Comparison of ENCODE assay signal across 1 cellular context in the genomic region with DNA sequence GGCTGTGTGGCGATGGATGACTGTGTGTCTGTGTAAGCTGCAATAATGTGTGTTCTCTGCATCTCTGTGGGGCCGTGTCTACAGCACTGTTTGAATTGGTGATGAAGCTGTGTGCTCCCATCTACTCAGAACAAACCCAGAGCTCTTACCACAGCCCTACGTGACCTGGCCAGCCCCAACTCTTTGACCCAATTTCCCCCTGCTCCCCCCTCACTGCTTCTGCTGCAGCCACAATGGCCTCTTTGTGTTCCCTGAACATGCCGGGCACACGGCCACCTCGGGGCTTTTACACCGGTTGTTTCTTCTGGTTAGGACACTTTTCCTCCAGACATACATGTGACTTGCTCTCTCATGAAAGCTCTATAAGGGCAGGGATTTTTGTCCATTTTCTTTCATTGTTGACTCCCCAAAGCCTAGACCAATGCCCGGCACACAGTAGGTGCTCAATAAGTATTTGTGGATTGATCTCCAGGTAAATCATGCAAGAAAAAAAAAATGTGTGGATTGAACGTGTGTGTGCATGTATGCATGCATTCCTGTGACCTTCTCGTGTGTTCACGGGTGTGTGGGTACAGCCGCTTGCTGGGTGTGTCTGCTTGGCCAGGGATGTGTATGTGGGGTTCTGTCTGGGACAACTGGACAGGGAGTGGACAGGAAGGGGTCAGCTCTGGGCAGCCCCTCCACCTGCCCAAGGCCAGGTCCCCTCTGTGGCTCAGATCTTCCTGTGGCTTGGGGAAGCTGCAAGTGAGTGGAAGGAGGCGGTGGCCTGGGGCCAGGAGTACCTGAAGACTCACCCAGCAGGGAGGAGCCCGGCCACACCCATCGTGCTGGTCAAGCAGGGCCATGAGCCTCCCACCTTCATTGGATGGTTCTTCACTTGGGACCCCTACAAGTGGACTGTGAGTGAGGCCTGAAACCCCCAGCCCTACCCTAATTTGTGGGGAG.
A peak's percentile ranks its signal among the peaks of the same experiment; 100 is the strongest.
TF ChIP-seq lines count a peak whose summit lies in the region.

No MANE protein-coding gene starts in this region.

TF ChIP-seq in HepG2, 621 proteins besides CTCF, POLR2A, EP300 and RAD21 (continued from another document and continues in another):
- TF ChIP-seq IRF9 (CRISPR knock-in tag; IDR thresholded peaks at IDR 0.05; ENCODE audit: borderline replicate concordance) (no peak), AHR (CRISPR knock-in tag; IDR thresholded peaks at IDR 0.05) (no peak), TARDBP (CRISPR knock-in tag; IDR thresholded peaks at IDR 0.05) (peak; percentile 81; the same call in 1 of the 2 replicates), ZMAT3 (CRISPR knock-in tag; conservative IDR thresholded peaks at IDR 0.05) (no peak), ETV5 (CRISPR knock-in tag; IDR thresholded peaks at IDR 0.05; ENCODE audit: borderline replicate concordance) (peak; percentile 38; the same call in 1 of the 2 replicates), TCF7L2 (IDR thresholded peaks at IDR 0.05; ENCODE audit: low read depth, low read length) (no peak), SOX13 (IDR thresholded peaks at IDR 0.05) (no peak), SOX13 (CRISPR knock-in tag; conservative IDR thresholded peaks at IDR 0.05 in 1 of 2, IDR thresholded peaks at IDR 0.05 in 1 of 2) (peak in 1 of 2 experiments; percentile 29; a peak in 1 of 4 replicates), ZNF30 (CRISPR knock-in tag; IDR thresholded peaks at IDR 0.05) (no peak), TBL1XR1 (IDR thresholded peaks at IDR 0.05; ENCODE audit: borderline replicate concordance, low read length, partially characterized antibody) (peak; percentile 57), SNAPC4 (CRISPR knock-in tag; IDR thresholded peaks at IDR 0.05) (no peak), ZNF629 (CRISPR knock-in tag; conservative IDR thresholded peaks at IDR 0.05) (no peak), MTF1 (CRISPR knock-in tag; IDR thresholded peaks at IDR 0.05) (no peak), DBP (CRISPR knock-in tag; IDR thresholded peaks at IDR 0.05; ENCODE audit: not compliant biosample characterization) (no peak), ZC3H4 (CRISPR knock-in tag; IDR thresholded peaks at IDR 0.05; ENCODE audit: borderline replicate concordance) (no peak), SCMH1 (CRISPR knock-in tag; IDR thresholded peaks at IDR 0.05; ENCODE audit: borderline replicate concordance) (no peak), KLF13 (CRISPR knock-in tag; IDR thresholded peaks at IDR 0.05) (no peak), ZNF7 (CRISPR knock-in tag; IDR thresholded peaks at IDR 0.05) (no peak), ZNF263 (CRISPR knock-in tag; IDR thresholded peaks at IDR 0.05) (peak; percentile 75), ISL2 (CRISPR knock-in tag; IDR thresholded peaks at IDR 0.05) (peak; percentile 60; the same call in 1 of the 2 replicates), ZNF543 (CRISPR knock-in tag; IDR thresholded peaks at IDR 0.05) (peak; percentile 26; the same call in 1 of the 2 replicates), ZNF280B (CRISPR knock-in tag; IDR thresholded peaks at IDR 0.05; ENCODE audit: borderline replicate concordance) (no peak; the same call in 1 of the 2 replicates), ZFP91 (CRISPR knock-in tag; IDR thresholded peaks at IDR 0.05; ENCODE audit: borderline replicate concordance) (peak; percentile 32; the same call in 1 of the 2 replicates), ZNF792 (CRISPR knock-in tag; IDR thresholded peaks at IDR 0.05) (no peak), KAT7 (CRISPR knock-in tag; IDR thresholded peaks at IDR 0.05; ENCODE audit: borderline replicate concordance) (0 out of 2 replicates have a peak, but pooled peaks have one; percentile 51), SKI (IDR thresholded peaks at IDR 0.05; ENCODE audit: partially characterized antibody) (peak; percentile 91)
- TF ChIP-seq, protein P1, sequence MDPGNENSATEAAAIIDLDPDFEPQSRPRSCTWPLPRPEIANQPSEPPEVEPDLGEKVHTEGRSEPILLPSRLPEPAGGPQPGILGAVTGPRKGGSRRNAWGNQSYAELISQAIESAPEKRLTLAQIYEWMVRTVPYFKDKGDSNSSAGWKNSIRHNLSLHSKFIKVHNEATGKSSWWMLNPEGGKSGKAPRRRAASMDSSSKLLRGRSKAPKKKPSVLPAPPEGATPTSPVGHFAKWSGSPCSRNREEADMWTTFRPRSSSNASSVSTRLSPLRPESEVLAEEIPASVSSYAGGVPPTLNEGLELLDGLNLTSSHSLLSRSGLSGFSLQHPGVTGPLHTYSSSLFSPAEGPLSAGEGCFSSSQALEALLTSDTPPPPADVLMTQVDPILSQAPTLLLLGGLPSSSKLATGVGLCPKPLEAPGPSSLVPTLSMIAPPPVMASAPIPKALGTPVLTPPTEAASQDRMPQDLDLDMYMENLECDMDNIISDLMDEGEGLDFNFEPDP (CRISPR knock-in tag; conservative IDR thresholded peaks at IDR 0.05), result no peak
- TF ChIP-seq, protein P2, sequence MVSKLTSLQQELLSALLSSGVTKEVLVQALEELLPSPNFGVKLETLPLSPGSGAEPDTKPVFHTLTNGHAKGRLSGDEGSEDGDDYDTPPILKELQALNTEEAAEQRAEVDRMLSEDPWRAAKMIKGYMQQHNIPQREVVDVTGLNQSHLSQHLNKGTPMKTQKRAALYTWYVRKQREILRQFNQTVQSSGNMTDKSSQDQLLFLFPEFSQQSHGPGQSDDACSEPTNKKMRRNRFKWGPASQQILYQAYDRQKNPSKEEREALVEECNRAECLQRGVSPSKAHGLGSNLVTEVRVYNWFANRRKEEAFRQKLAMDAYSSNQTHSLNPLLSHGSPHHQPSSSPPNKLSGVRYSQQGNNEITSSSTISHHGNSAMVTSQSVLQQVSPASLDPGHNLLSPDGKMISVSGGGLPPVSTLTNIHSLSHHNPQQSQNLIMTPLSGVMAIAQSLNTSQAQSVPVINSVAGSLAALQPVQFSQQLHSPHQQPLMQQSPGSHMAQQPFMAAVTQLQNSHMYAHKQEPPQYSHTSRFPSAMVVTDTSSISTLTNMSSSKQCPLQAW (CRISPR knock-in tag; IDR thresholded peaks at IDR 0.05), result 0 out of 2 replicates have a peak, but pooled peaks have one; percentile 73
- TF ChIP-seq, protein P3, sequence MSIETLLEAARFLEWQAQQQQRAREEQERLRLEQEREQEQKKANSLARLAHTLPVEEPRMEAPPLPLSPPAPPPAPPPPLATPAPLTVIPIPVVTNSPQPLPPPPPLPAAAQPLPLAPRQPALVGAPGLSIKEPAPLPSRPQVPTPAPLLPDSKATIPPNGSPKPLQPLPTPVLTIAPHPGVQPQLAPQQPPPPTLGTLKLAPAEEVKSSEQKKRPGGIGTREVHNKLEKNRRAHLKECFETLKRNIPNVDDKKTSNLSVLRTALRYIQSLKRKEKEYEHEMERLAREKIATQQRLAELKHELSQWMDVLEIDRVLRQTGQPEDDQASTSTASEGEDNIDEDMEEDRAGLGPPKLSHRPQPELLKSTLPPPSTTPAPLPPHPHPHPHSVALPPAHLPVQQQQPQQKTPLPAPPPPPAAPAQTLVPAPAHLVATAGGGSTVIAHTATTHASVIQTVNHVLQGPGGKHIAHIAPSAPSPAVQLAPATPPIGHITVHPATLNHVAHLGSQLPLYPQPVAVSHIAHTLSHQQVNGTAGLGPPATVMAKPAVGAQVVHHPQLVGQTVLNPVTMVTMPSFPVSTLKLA (IDR thresholded peaks at IDR 0.05), result no peak
- TF ChIP-seq, protein P4, sequence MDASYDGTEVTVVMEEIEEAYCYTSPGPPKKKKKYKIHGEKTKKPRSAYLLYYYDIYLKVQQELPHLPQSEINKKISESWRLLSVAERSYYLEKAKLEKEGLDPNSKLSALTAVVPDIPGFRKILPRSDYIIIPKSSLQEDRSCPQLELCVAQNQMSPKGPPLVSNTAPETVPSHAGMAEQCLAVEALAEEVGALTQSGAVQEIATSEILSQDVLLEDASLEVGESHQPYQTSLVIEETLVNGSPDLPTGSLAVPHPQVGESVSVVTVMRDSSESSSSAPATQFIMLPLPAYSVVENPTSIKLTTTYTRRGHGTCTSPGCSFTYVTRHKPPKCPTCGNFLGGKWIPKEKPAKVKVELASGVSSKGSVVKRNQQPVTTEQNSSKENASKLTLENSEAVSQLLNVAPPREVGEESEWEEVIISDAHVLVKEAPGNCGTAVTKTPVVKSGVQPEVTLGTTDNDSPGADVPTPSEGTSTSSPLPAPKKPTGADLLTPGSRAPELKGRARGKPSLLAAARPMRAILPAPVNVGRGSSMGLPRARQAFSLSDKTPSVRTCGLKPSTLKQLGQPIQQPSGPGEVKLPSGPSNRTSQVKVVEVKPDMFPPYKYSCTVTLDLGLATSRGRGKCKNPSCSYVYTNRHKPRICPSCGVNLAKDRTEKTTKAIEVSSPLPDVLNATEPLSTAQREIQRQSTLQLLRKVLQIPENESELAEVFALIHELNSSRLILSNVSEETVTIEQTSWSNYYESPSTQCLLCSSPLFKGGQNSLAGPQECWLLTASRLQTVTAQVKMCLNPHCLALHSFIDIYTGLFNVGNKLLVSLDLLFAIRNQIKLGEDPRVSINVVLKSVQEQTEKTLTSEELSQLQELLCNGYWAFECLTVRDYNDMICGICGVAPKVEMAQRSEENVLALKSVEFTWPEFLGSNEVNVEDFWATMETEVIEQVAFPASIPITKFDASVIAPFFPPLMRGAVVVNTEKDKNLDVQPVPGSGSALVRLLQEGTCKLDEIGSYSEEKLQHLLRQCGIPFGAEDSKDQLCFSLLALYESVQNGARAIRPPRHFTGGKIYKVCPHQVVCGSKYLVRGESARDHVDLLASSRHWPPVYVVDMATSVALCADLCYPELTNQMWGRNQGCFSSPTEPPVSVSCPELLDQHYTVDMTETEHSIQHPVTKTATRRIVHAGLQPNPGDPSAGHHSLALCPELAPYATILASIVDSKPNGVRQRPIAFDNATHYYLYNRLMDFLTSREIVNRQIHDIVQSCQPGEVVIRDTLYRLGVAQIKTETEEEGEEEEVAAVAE (CRISPR knock-in tag; IDR thresholded peaks at IDR 0.05; ENCODE audit: borderline replicate concordance), result no peak
